23 cellular contexts compared by ENCODE assay signal in genomic region chr9:127344373-127344995, GRCh38. TPM values are rescaled to one million over a fixed set of nuclear protein-coding genes. Genes with fewer than 3 reads are reported as not detected.
DNase-seq lines count a peak whose midpoint lies in the region; FAIRE-seq and TF ChIP-seq lines count a peak whose summit lies in the region.
"Had no signal": no experiment of that assay in that cellular context is flagged by ENCODE, and none has a peak within 500 bp of the region (broad histone marks: within the 10 kb centered on the region; RNA-seq: fewer than 3 reads in every experiment).

No MANE protein-coding gene starts in this region.

- CTCF ChIA-PET in AG04450 (lab: Charles Lee) = interaction anchor here (1.0 to 1.1 kb wide), 2 partner anchors 16 to 32 kb away, joined by 3 read pairs; no protein-coding TSS in a partner anchor

- H3K4me3 ChIP-seq in AG04450 (ENCODE audit: low read depth, low read length) (no peak overlapping the region), astrocyte of the spinal cord (ENCODE audit: low read depth, low read length) (no peak overlapping the region)
- H3K4me3 ChIP-seq: adrenal gland, GM12878, hepatocyte, mucosa of descending colon had no signal

- no peaks in the 10 kb centered on the region for H3K27me3 ChIP-seq in AG04450 (ENCODE audit: control insufficient read depth, insufficient read depth, low read length)
- H3K27me3 ChIP-seq: adrenal gland, hepatocyte had no signal

- peak; percentile 60 for DNase-seq in AG04450 (ENCODE audit: low read depth, low spot score)
- DNase-seq in H54 (ENCODE audit: insufficient read length, low spot score) = peak; percentile 47
- peak; percentile 78 for DNase-seq in astrocyte of the spinal cord (ENCODE audit: low read depth, low spot score)
- peak; percentile 83 for DNase-seq in myocyte (ENCODE audit: low read depth)
- DNase-seq in NCI-H526 treated with DMSO at 0.1 percent for 48 hours (lab: John Stamatoyannopoulos, UW) = no peak
- DNase-seq in T1000 (lab: John Stamatoyannopoulos, UW) = no peak
- no peak for DNase-seq in NCI-H2196 treated with DMSO at 0.1 percent for 48 hours (lab: John Stamatoyannopoulos, UW; ENCODE audit: unreplicated experiment)
- DNase-seq in activated T-cell treated with anti-CD3 and anti-CD28 coated beads, Interleukin-2, amount 50 U/mL, for 1 hour = no peak
- DNase-seq: ACHN; activated B cell treated with CpG ODN at 0.5 μM for 24 hours; activated CD4-positive, alpha-beta T cell treated with anti-CD3 and anti-CD28 coated beads, Interleukin-2, amount 50 U/mL, for 48 hours; activated gamma-delta T cell; adrenal gland; CD4-positive, alpha-beta memory T cell; central memory CD4-positive, alpha-beta T cell; immature natural killer cell; mucosa of descending colon; NCI-H1105; NCI-H2029 treated with DMSO at 0.1 percent for 48 hours; NCI-H510A had no signal

- FAIRE-seq in H54 (lab: Jason Lieb, UNC) = no peak
- FAIRE-seq: GM12878 had no signal

- POLR2A ChIA-PET in AG04450 (lab: Yijun Ruan, JAX) = interaction anchor here (0.6 kb wide), 1 partner anchor 33 kb away, joined by 3 read pairs; no protein-coding TSS in a partner anchor

- peak overlapping the region; percentile 34 for H3K27ac ChIP-seq in AG04450 (ENCODE audit: low read depth, low read length)
- H3K27ac ChIP-seq: adrenal gland, epithelial cell of prostate, hepatocyte had no signal

- in situ Hi-C loops in astrocyte of the spinal cord (cut with HindIII; ENCODE audit: low sequenced_read_pairs) = no loop called here

- H3K9me3 ChIP-seq in AG04450 (ENCODE audit: control insufficient read depth, insufficient read depth, low read length) = no peaks in the 10 kb centered on the region
- H3K9me3 ChIP-seq: adrenal gland, mucosa of descending colon had no signal

- TF ChIP-seq CTCF in AG04450 (IDR thresholded peaks at IDR 0.05; ENCODE audit: low read depth, low read length) (no peak), astrocyte of the spinal cord (IDR thresholded peaks at IDR 0.05; ENCODE audit: low read depth, low read length) (no peak)

- TF ChIP-seq POLR2A in H54 (IDR thresholded peaks at IDR 0.05; ENCODE audit: low read depth, low read length) = no peak

RNA-seq across cellular contexts. Expression of gene SLC2A8, which starts 52.5 kb away (rescaled TPM):
- 5.4 and 6.3 TPM in 2 replicates for polyA plus RNA-seq in AG04450 (2011; rRNA removed)
- polyA minus RNA-seq in AG04450 (2011; rRNA and poly(A)+ RNA removed) = 4.6 and 5.7 TPM in 2 replicates
- 18.5 and 18.8 TPM in 2 replicates for total RNA-seq in myocyte
- polyA plus RNA-seq in myocyte (2012) = 10.3 TPM

Comparison
In these comparisons a context has a peak if more than half of its experiments do, and no peak if none do; other contexts are left out.
1. DNase-seq: peak in AG04450 (single experiment), H54 (single experiment), astrocyte of the spinal cord (single experiment) and myocyte (single experiment); none in NCI-H526 treated with DMSO at 0.1 percent for 48 hours (single experiment), T1000 (single experiment), NCI-H2196 treated with DMSO at 0.1 percent for 48 hours (single experiment) and activated T-cell treated with anti-CD3 and anti-CD28 coated beads, Interleukin-2, amount 50 U/mL, for 1 hour (single experiment).